Comparison of ENCODE assay signal across 8 cellular contexts in genomic region chr7:6589151-6589828, GRCh38. TPM values are rescaled to one million over a fixed set of nuclear protein-coding genes. Genes with fewer than 3 reads are reported as not detected.
DNase-seq lines count a peak whose midpoint lies in the region; ATAC-seq and TF ChIP-seq lines count a peak whose summit lies in the region.

No MANE protein-coding gene starts in this region.

- H2AFZ ChIP-seq in GM23248, result peak overlapping the region; percentile 64; the same call in 1 of the 2 replicates

- 48 to 52% methylated on average over 19 to 21 of the region's 22 CpGs for WGBS in GM23248 (ENCODE audit: low coverage in 1 of 2, low lambda C conversion rate in 2 of 2, missing lambda C conversion rate in 2 of 2), 2 experiments

- H3K27ac ChIP-seq in GM23248, result no peak overlapping the region
- H3K27ac ChIP-seq in skin epidermis, result peak overlapping the region in 5 of 21 experiments; percentile 87 to 97 (median 88)

- H3K36me3 ChIP-seq in GM23248 (ENCODE audit: low read depth), result 0 out of 2 replicates have a peak, but pooled peaks cover 8% of the 10 kb centered on the region

- no peak for TF ChIP-seq CTCF in fibroblast of mammary gland (conservative IDR thresholded peaks at IDR 0.05; ENCODE audit: control insufficient read depth, insufficient read depth, low read depth, low read length)

- H3K4me1 Mint-ChIP-seq in T-cell, result peaks cover 22 to 32% (median 26%) of the 10 kb centered on the region in 3 donors

- no peaks in the 10 kb centered on the region for H3K9me2 ChIP-seq in GM23248 (ENCODE audit: insufficient read depth)

- in situ Hi-C loops in GM23248 (cut with MboI), result loop anchor here (25.0 kb wide), 1 partner anchor 348 kb away; no protein-coding TSS in a partner anchor

- H3K4me3 Mint-ChIP-seq in T-cell, result peak overlapping the region; percentile 65 to 75 (median 67)

- H3K79me2 ChIP-seq in GM23248 (ENCODE audit: insufficient read depth), result peaks cover 23% of the 10 kb centered on the region

- no peaks in the 10 kb centered on the region for H3K27me3 Mint-ChIP-seq in T-cell

- peaks cover 7% of the 10 kb centered on the region; the same call in 1 of the 2 replicates for H3K4me1 ChIP-seq in GM23248 (ENCODE audit: insufficient read depth)

- peaks cover 6% of the 10 kb centered on the region for H3F3A ChIP-seq in GM23248 (ENCODE audit: insufficient read depth)

- ATAC-seq in T-cell (replicated peaks in 1 of 4), result no peak
- ATAC-seq in HG02973 (IDR thresholded peaks at IDR 0.05; ENCODE audit: unreplicated experiment), result no peak
- no peak for ATAC-seq in HG03175 (IDR thresholded peaks at IDR 0.05; ENCODE audit: unreplicated experiment)

- H3K9ac ChIP-seq in GM23248, result no peak overlapping the region

- H3K9me3 ChIP-seq in GM23248 (ENCODE audit: low read depth), result no peaks in the 10 kb centered on the region

- H3K9me3 Mint-ChIP-seq in T-cell, result no peaks in the 10 kb centered on the region

- H4K20me1 ChIP-seq in GM23248 (ENCODE audit: insufficient read depth), result no peaks in the 10 kb centered on the region

- DNase-seq in GM23248 (no peak), T-cell (no peak), fibroblast of mammary gland (ENCODE audit: low read depth) (no peak), LoVo (ENCODE audit: low spot score) (no peak), NCI-H187 treated with DMSO at 0.1 percent for 48 hours (lab: John Stamatoyannopoulos, UW) (no peak)

- H3K27ac Mint-ChIP-seq in T-cell, result peak overlapping the region; percentile 41 to 69

- H3K4me2 ChIP-seq in GM23248 (ENCODE audit: unreplicated experiment), result peak overlapping the region; percentile 74

- CTCF ChIA-PET in T-cell (lab: Charles Lee), result interaction anchor here in 1 of 2 donors (0.6 kb wide), 1 partner anchor 34 kb away, joined by 3 read pairs; no protein-coding TSS in a partner anchor

- H3K4me3 ChIP-seq in GM23248, result peak overlapping the region; percentile 84
- peak overlapping the region; percentile 23 for H3K4me3 ChIP-seq in fibroblast of mammary gland (ENCODE audit: control insufficient read depth, low read depth, low read length)
- peak overlapping the region in 6 of 7 experiments; percentile 67 to 93 (median 88) for H3K4me3 ChIP-seq in skin epidermis

- POLR2A ChIA-PET in T-cell (lab: Charles Lee), result no interaction called here

- no peaks in the 10 kb centered on the region for H3K27me3 ChIP-seq in GM23248 (replicated peaks; ENCODE audit: insufficient read depth)

- H3K36me3 Mint-ChIP-seq in T-cell, result peaks cover 37% of the 10 kb centered on the region

RNA-seq across cellular contexts. Expression of gene INTS15, which starts 0.5 kb away (rescaled TPM):
- 14.4 and 17.9 TPM in 2 replicates for total RNA-seq in GM23248 (2014; rRNA removed; shearing (Covaris generic))
- polyA plus RNA-seq in GM23248 (2016; fragmentation: Nextera tagmentation; extraction: Ambion mirVana), result 11.1 and 11.3 TPM in 2 replicates
- total RNA-seq in T-cell, result 10 to 100 TPM; 48.3 to 65.9 (median 64.1) TPM

RNA-seq across cellular contexts. Expression of gene ZDHHC4, which starts 12.0 kb away (rescaled TPM):
- total RNA-seq in GM23248 (2014; rRNA removed; shearing (Covaris generic)), result 52.5 and 55.4 TPM in 2 replicates
- polyA plus RNA-seq in GM23248 (2016; fragmentation: Nextera tagmentation; extraction: Ambion mirVana), result 68.8 and 72.6 TPM in 2 replicates
- total RNA-seq in T-cell, result 10 to 100 TPM; 27.7 to 35.5 (median 30.3) TPM

RNA-seq across cellular contexts. Expression of gene ZNF853, which starts 26.1 kb away (rescaled TPM):
- 0.22 and 0.51 TPM in 2 replicates for total RNA-seq in GM23248 (2014; rRNA removed; shearing (Covaris generic))
- polyA plus RNA-seq in GM23248 (2016; fragmentation: Nextera tagmentation; extraction: Ambion mirVana), result not detected in 2 replicates
- total RNA-seq in T-cell, result 1 to 10 TPM; 3.6 to 7.6 (median 5.6) TPM

RNA-seq across cellular contexts. Expression of gene GRID2IP, which starts 38.0 kb away (rescaled TPM):
- total RNA-seq in GM23248 (2014; rRNA removed; shearing (Covaris generic)), result not detected in 2 replicates
- not detected in 2 replicates for polyA plus RNA-seq in GM23248 (2016; fragmentation: Nextera tagmentation; extraction: Ambion mirVana)
- 1 to 10 TPM in 1 of 5 donors, under 1 TPM in 4; 0.30 to 1.5 (median 0.90) TPM for total RNA-seq in T-cell

RNA-seq across cellular contexts. Expression of gene ZNF316, which starts 47.8 kb away (rescaled TPM):
- total RNA-seq in GM23248 (2014; rRNA removed; shearing (Covaris generic)), result 14.3 and 28.6 TPM in 2 replicates
- 1.1 and 1.2 TPM in 2 replicates for polyA plus RNA-seq in GM23248 (2016; fragmentation: Nextera tagmentation; extraction: Ambion mirVana)
- 10 to 100 TPM; 51.4 to 69.9 (median 63.4) TPM for total RNA-seq in T-cell

Comparison
In these comparisons a context has a peak if more than half of its experiments do, and no peak if none do; other contexts are left out.
1. H3K4me3 ChIP-seq: peak in every context shown above with its lines; median percentile 88 in skin epidermis; 84 in GM23248; 23 in fibroblast of mammary gland.